Comparison of ENCODE assay signal across 12 cellular contexts in the genomic region with DNA sequence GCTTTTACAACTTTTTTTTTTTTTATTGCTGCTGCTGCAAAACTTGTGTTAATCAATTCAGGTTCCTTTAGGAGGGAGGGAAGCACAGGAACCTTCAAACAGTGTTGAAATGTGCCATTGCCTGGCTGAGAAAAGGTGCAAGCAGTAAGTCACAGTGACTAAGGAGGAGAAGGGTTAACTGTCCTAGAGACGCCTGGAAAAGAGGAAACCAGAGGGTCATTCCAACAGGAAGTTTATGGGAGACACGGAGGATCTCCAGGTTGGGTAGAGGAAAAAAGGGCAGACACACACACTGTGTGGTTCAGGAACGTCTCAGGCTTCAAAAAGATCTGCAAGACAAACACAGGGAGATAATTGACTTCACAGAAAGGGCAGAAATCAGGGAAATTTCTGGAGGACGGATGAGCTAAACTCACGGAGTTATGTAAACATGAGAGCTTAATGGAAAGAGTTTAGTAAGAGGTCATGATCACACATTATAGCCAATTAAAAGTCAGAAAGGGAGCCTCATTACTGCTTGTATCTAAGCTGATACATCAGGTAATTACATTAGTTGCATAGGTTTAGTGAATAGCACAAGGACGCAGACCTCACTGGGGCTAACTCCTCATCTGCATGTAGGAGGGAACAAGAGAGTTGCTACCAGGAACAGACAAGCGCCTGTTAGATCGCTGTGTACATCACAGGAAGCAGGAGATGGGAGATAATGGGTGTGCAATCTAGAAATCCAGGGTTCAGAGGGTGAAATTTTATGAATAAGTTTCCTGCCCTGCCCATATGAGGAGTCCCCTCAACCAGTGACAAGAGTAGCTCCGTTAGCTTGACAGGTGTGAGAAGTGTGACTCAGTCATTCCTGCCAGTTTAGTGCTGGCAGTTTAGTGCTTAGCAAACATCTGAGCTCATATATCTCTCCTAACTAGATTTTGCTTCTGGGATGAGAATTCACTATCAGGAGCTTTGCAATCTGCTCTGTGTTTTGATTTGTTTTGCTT.
DNase-seq lines count a peak whose midpoint lies in the region; ATAC-seq and TF ChIP-seq lines count a peak whose summit lies in the region.
"Had no signal": no experiment of that assay in that cellular context is flagged by ENCODE, and none has a peak within 500 bp of the region (broad histone marks: within the 10 kb centered on the region; RNA-seq: fewer than 3 reads in every experiment).

No MANE protein-coding gene starts in this region.

- H4K91ac ChIP-seq in neuronal stem cell (ENCODE audit: low read depth, low read length, poor library complexity): no peak overlapping the region

- no peak overlapping the region for H3K14ac ChIP-seq in neuronal stem cell (ENCODE audit: low read length)

- no CpG with 5 or more reads among the region's 9 CpGs for WGBS in neuronal stem cell (ENCODE audit: extremely low coverage in 2 of 2, insufficient read length in 2 of 2, insufficient replicate concordance in 1 of 2), 2 donors
- WGBS in endodermal cell (ENCODE audit: insufficient coverage in 1 of 2, insufficient read length in 1 of 2), 2 experiments: 66 to 76% methylated on average over 8 to 9 of the region's 9 CpGs

- CTCF ChIA-PET in WTC11 (lab: Charles Lee): interaction anchor here (1.3 to 1.9 kb wide), 2 partner anchors 16 to 25 kb away, joined by 5 to 7 read pairs; no protein-coding TSS in a partner anchor

- H3K27ac Mint-ChIP-seq in WTC11: no peak overlapping the region
- no peak overlapping the region for H3K27ac Mint-ChIP-seq in endodermal cell
- H3K27ac Mint-ChIP-seq: activated T-helper 2 cell treated with anti-CD3 and anti-CD28 coated beads, Interferon-gamma antibody, Interleukin-2, Interleukin-4, amounts not matched to agents 10 μg/mL and 5 μg/mL and 100 μg/mL, durations not matched to agents 14 hours and 24 hours and 36 hours had no signal

- TF ChIP-seq CTCF in WTC11 (IDR thresholded peaks at IDR 0.05): no peak
- no peak for TF ChIP-seq CTCF in endodermal cell (conservative IDR thresholded peaks at IDR 0.05)

- H3K27me3 Mint-ChIP-seq in WTC11 (ENCODE audit: low read depth): peaks cover 7% of the 10 kb centered on the region
- no peaks in the 10 kb centered on the region for H3K27me3 Mint-ChIP-seq in endodermal cell (ENCODE audit: insufficient read depth)

- no peak overlapping the region for H3K4me2 ChIP-seq in neuronal stem cell (ENCODE audit: insufficient read depth, low read length, poor library complexity, severe bottlenecking)

- no peak overlapping the region for H2AK5ac ChIP-seq in neuronal stem cell (ENCODE audit: low read depth, low read length)

- POLR2A ChIA-PET in WTC11 (lab: Charles Lee): no interaction called here

- no peak overlapping the region for H2BK120ac ChIP-seq in neuronal stem cell (ENCODE audit: low read depth, low read length)

- H3K18ac ChIP-seq in neuronal stem cell (ENCODE audit: low read length): no peak overlapping the region

- DNase-seq in NCI-H2227 treated with DMSO at 0.1 percent for 48 hours (lab: John Stamatoyannopoulos, UW) (peak; percentile 3), NCI-H2227 (lab: John Stamatoyannopoulos, UW; ENCODE audit: unreplicated experiment) (no peak), NCI-H2107 treated with DMSO at 0.1 percent for 48 hours (lab: John Stamatoyannopoulos, UW; ENCODE audit: unreplicated experiment) (peak; percentile 17), WTC11 (ENCODE audit: low spot score) (no peak), neuronal stem cell (ENCODE audit: low spot score) (no peak), endodermal cell (no peak)
- DNase-seq: ACHN had no signal

- H2BK5ac ChIP-seq in neuronal stem cell (ENCODE audit: low read length): no peak overlapping the region

- H3K4ac ChIP-seq in neuronal stem cell (ENCODE audit: low read length): no peak overlapping the region

- no peak overlapping the region for H2BK12ac ChIP-seq in neuronal stem cell (ENCODE audit: low read length)

- H2AFZ ChIP-seq in neuronal stem cell (ENCODE audit: low read length): peak overlapping the region; percentile 69

- H4K8ac ChIP-seq in neuronal stem cell (ENCODE audit: low read depth, low read length): no peak overlapping the region

- H3K23ac ChIP-seq in neuronal stem cell (ENCODE audit: low read depth, low read length, poor library complexity): no peak overlapping the region

- H3K27ac ChIP-seq in neuronal stem cell (replicated peaks; ENCODE audit: low read length): no peak overlapping the region
- no peak overlapping the region for H3K27ac ChIP-seq in endodermal cell (ENCODE audit: low read depth, low read length)
- H3K27ac ChIP-seq: SJSA1, suprapubic skin had no signal

- H3K9me3 ChIP-seq in neuronal stem cell (replicated peaks in 1 of 2; ENCODE audit: control insufficient read depth in 2 of 2, insufficient read depth in 1 of 2, low read depth in 1 of 2, low read length in 2 of 2) (no peaks in the 10 kb centered on the region), endodermal cell (ENCODE audit: control insufficient read depth, low read length) (no peaks in the 10 kb centered on the region)
- H3K9me3 ChIP-seq: SJSA1, suprapubic skin had no signal

- peak; percentile 38 for ATAC-seq in WTC11
- ATAC-seq in GM21390 (IDR thresholded peaks at IDR 0.05; ENCODE audit: unreplicated experiment): no peak
- no peak for ATAC-seq in HG02870 (IDR thresholded peaks at IDR 0.05; ENCODE audit: unreplicated experiment)

- H3K36me3 ChIP-seq in neuronal stem cell (replicated peaks in 1 of 2; ENCODE audit: control insufficient read depth in 2 of 2, insufficient read depth in 2 of 2, low read length in 2 of 2) (no peaks in the 10 kb centered on the region), endodermal cell (ENCODE audit: control insufficient read depth, insufficient read depth, low read length) (no peaks in the 10 kb centered on the region)
- H3K36me3 ChIP-seq: SJSA1, suprapubic skin had no signal

- H3K79me1 ChIP-seq in neuronal stem cell (ENCODE audit: low read depth, low read length): no peaks in the 10 kb centered on the region

- H3K4me1 Mint-ChIP-seq in WTC11 (peaks cover 36% of the 10 kb centered on the region), endodermal cell (peaks cover 49% of the 10 kb centered on the region)

- no peak overlapping the region for H2BK15ac ChIP-seq in neuronal stem cell (ENCODE audit: low read length)

- H3K36me3 Mint-ChIP-seq in WTC11 (no peaks in the 10 kb centered on the region), endodermal cell (ENCODE audit: low read depth) (no peaks in the 10 kb centered on the region)

- peaks cover 4 to 6% of the 10 kb centered on the region in 2 donors for H3K4me1 ChIP-seq in neuronal stem cell (ENCODE audit: control insufficient read depth in 2 of 2, insufficient read depth in 1 of 2, low read depth in 1 of 2, low read length in 2 of 2)
- H3K4me1 ChIP-seq in endodermal cell (ENCODE audit: control insufficient read depth, insufficient read depth, low read length): peaks cover 11% of the 10 kb centered on the region
- H3K4me1 ChIP-seq: SJSA1, suprapubic skin had no signal

- no peak overlapping the region for H3K9ac ChIP-seq in neuronal stem cell (ENCODE audit: low read depth, low read length, poor library complexity)
- no peak overlapping the region for H3K9ac ChIP-seq in endodermal cell (ENCODE audit: extremely low read depth, low read length, poor library complexity, severe bottlenecking)

- H3K27me3 ChIP-seq in neuronal stem cell (ENCODE audit: control insufficient read depth in 3 of 3, insufficient read depth in 3 of 3, low read depth in 1 of 3, low read length in 3 of 3) (no peaks in the 10 kb centered on the region), endodermal cell (ENCODE audit: control insufficient read depth, insufficient read depth, low read length, poor library complexity, severe bottlenecking) (no peaks in the 10 kb centered on the region)

- H3K4me3 ChIP-seq in neuronal stem cell (ENCODE audit: low read length in 2 of 2) (no peak overlapping the region), endodermal cell (ENCODE audit: low read length) (no peak overlapping the region)
- H3K4me3 ChIP-seq: SJSA1, suprapubic skin had no signal

- H3K4me3 Mint-ChIP-seq in WTC11 (no peak overlapping the region), endodermal cell (no peak overlapping the region)

- H3K9me3 Mint-ChIP-seq in WTC11 (peaks cover under 1% of the 10 kb centered on the region; the same call in 1 of the 2 replicates), endodermal cell (no peaks in the 10 kb centered on the region)
- H3K9me3 Mint-ChIP-seq: activated T-helper 2 cell treated with anti-CD3 and anti-CD28 coated beads, Interferon-gamma antibody, Interleukin-2, Interleukin-4, amounts not matched to agents 10 μg/mL and 5 μg/mL and 100 μg/mL, durations not matched to agents 14 hours and 24 hours and 36 hours had no signal

TF ChIP-seq in WTC11, 78 proteins besides CTCF, POLR2A, EP300 and RAD21 (continues in another document):
- no peak for TF ChIP-seq ARID4B (CRISPR knock-in tag; IDR thresholded peaks at IDR 0.05; ENCODE audit: borderline replicate concordance)
- TF ChIP-seq ZNF671 (CRISPR knock-in tag; IDR thresholded peaks at IDR 0.05): no peak
- no peak for TF ChIP-seq KAT7 (CRISPR knock-in tag; IDR thresholded peaks at IDR 0.05; ENCODE audit: borderline replicate concordance)

Comparison
In these comparisons a context has a peak if more than half of its experiments do, and no peak if none do; other contexts are left out.
1. DNase-seq: peak in NCI-H2227 treated with DMSO at 0.1 percent for 48 hours (single experiment) and NCI-H2107 treated with DMSO at 0.1 percent for 48 hours (single experiment); none in NCI-H2227 (single experiment), WTC11 (single experiment), neuronal stem cell (single experiment) and endodermal cell (single experiment).